In genomic region chr14:103185051-103186027, GRCh38 we compare ENCODE assay signal across 8 cellular contexts.
DNase-seq lines count a peak whose midpoint lies in the region; ATAC-seq and TF ChIP-seq lines count a peak whose summit lies in the region.

No MANE protein-coding gene starts in this region.

- no peak for DNase-seq in GM06990 (ENCODE audit: extremely low read depth, insufficient read length)
- DNase-seq in NB4 (ENCODE audit: low read depth), result peak; percentile 51
- DNase-seq in kidney glomerular epithelial cell (lab: John Stamatoyannopoulos, UW), result peak; percentile 15
- no peak for DNase-seq in stimulated activated CD8-positive, alpha-beta memory T cell treated with anti-CD3 and anti-CD28 coated beads, Interleukin-4, amount 100 ng/mL, for 48 hours
- no peak for DNase-seq in islet precursor cell
- DNase-seq in GF-D8 (lab: John Stamatoyannopoulos, UW), result no peak

- H3K27me3 ChIP-seq in GM06990 (replicated peaks; ENCODE audit: control insufficient read depth, insufficient read depth, low read length), result no peaks in the 10 kb centered on the region; the same call in 1 of the 2 replicates

- H3K36me3 ChIP-seq in GM06990 (ENCODE audit: control insufficient read depth, insufficient read depth, low read length), result no peaks in the 10 kb centered on the region

- TF ChIP-seq POLR2A in NB4 (IDR thresholded peaks at IDR 0.05; ENCODE audit: extremely low read depth, insufficient read length), result no peak

- TF ChIP-seq CTCF in GM06990 (IDR thresholded peaks at IDR 0.05; ENCODE audit: insufficient read depth, low read length, poor library complexity, severe bottlenecking) (peak; percentile 57), NB4 (IDR thresholded peaks at IDR 0.05; ENCODE audit: low read depth, low read length) (peak; percentile 53), WI38 (IDR thresholded peaks at IDR 0.05; ENCODE audit: low read depth, low read length) (peak; percentile 39; the same call in 1 of the 2 replicates)

- no peak overlapping the region for H3K4me3 ChIP-seq in GM06990 (replicated peaks; ENCODE audit: low read depth, low read length)
- H3K4me3 ChIP-seq in NB4 (ENCODE audit: low read depth, low read length), result no peak overlapping the region
- no peak overlapping the region for H3K4me3 ChIP-seq in WI38 (ENCODE audit: low read depth, low read length)

- ATAC-seq in GM21423 (IDR thresholded peaks at IDR 0.05; ENCODE audit: unreplicated experiment), result no peak

Comparison
In these comparisons a context has a peak if more than half of its experiments do, and no peak if none do; other contexts are left out.
1. DNase-seq: peak in NB4 (single experiment) and kidney glomerular epithelial cell (single experiment); none in GM06990 (single experiment), stimulated activated CD8-positive, alpha-beta memory T cell treated with anti-CD3 and anti-CD28 coated beads, Interleukin-4, amount 100 ng/mL, for 48 hours (single experiment), islet precursor cell (single experiment) and GF-D8 (single experiment).
2. Peak in every context shown above with its lines, with median percentiles within 50 percentile points of each other: CTCF ChIP-seq.